19 cellular contexts compared by ENCODE assay signal in the genomic region with DNA sequence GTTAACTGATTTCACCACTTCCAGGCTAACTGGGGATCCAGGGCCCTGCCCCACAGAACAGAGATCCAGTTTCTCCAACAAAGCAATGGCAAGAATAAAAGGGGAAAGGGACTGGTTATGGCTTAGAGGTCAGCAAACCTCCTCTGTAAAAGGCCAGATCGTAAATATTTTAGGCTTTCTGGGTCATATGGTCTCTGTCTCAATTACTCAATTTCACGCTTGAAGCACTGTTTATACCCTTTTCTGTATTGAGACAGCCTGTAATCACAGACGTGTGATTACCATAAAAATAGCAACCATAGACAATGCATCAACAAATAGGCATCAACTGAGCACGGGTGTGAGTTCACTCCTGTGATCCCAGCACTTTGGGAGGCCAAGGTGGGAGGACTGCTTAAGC. TPM values are rescaled to one million over a fixed set of nuclear protein-coding genes. Genes with fewer than 3 reads are reported as not detected.
DNase-seq lines count a peak whose midpoint lies in the region; ATAC-seq and TF ChIP-seq lines count a peak whose summit lies in the region.
"Had no signal": no experiment of that assay in that cellular context is flagged by ENCODE, and none has a peak within 500 bp of the region (broad histone marks: within the 10 kb centered on the region; RNA-seq: fewer than 3 reads in every experiment).

No MANE protein-coding gene starts in this region.

- peaks cover 18% of the 10 kb centered on the region for H3F3A ChIP-seq in PC-9 (ENCODE audit: insufficient read depth, low read depth)

- DNase-seq in HL-60 (ENCODE audit: low read depth in 1 of 2, low spot score in 1 of 2) (no peak), WTC11 (ENCODE audit: low spot score) (no peak), foreskin melanocyte (peak; percentile 75), PC-9 (no peak), osteocyte (ENCODE audit: extremely low spot score, unreplicated experiment) (no peak)
- no peak for DNase-seq in activated naive CD4-positive, alpha-beta T cell treated with anti-CD3 and anti-CD28 coated beads, Interleukin-2, amount 50 U/mL, for 16 hours
- DNase-seq: AML-193; Calu3; CD8-positive, alpha-beta T cell; DMS53; GM23248 had no signal

- ATAC-seq in WTC11 (no peak), HG02870 (IDR thresholded peaks at IDR 0.05; ENCODE audit: unreplicated experiment) (no peak)
- ATAC-seq: A549; CD8-positive, alpha-beta T cell; HepG2 had no signal

- POLR2A ChIA-PET in WTC11 (lab: Charles Lee) (no interaction called here), PC-9 (lab: Charles Lee; ENCODE audit: unreplicated experiment) (no interaction called here)

- peaks cover 0 to 12% (median 0%) of the 10 kb centered on the region in 11 experiments; a peak in 3 of 22 replicates for H4K20me1 ChIP-seq in BLaER1 treated with 17β-estradiol and CSF1 and Interleukin-3, amounts not matched to agents 10 nM and 100 nM
- no peaks in the 10 kb centered on the region for H4K20me1 ChIP-seq in PC-9 (ENCODE audit: insufficient read depth)

- H3K4me3 ChIP-seq in BLaER1 treated with 17β-estradiol and CSF1 and Interleukin-3, amounts not matched to agents 10 nM and 100 nM: no peak overlapping the region
- H3K4me3 ChIP-seq in HL-60 (replicated peaks; ENCODE audit: insufficient read depth, low read length) (no peak overlapping the region), PC-9 (no peak overlapping the region)
- H3K4me3 ChIP-seq: A549, GM23248, HAP-1 had no signal

- H3K9me3 ChIP-seq in BLaER1 treated with 17β-estradiol and CSF1 and Interleukin-3, amounts not matched to agents 10 nM and 100 nM (replicated peaks in 1 of 11): peaks cover 0 to 6% (median 3%) of the 10 kb centered on the region in 11 experiments; a peak in 12 of 22 replicates
- no peaks in the 10 kb centered on the region for H3K9me3 ChIP-seq in PC-9 (ENCODE audit: insufficient read depth, low read depth)
- H3K9me3 ChIP-seq: A549, HAP-1 had no signal

- CTCF ChIA-PET in WTC11 (lab: Charles Lee): no interaction called here
- CTCF ChIA-PET in PC-9 (lab: Charles Lee): no interaction called here

- H3K36me3 Mint-ChIP-seq in WTC11 (peaks cover 9% of the 10 kb centered on the region), osteocyte (ENCODE audit: unreplicated experiment) (no peaks in the 10 kb centered on the region)

- no peak overlapping the region for H3K4me3 Mint-ChIP-seq in WTC11
- no peak overlapping the region for H3K4me3 Mint-ChIP-seq in osteocyte (ENCODE audit: unreplicated experiment)
- H3K4me3 Mint-ChIP-seq: CD8-positive, alpha-beta T cell; IgD-negative memory B cell had no signal

- intact Hi-C loops in PC-9 (cut with micrococcal nuclease; ENCODE audit: unreplicated experiment): no loop called here

- no TSS peak for BruUV-seq in PC-9 (replicated peaks; lab: Mats Ljungman, UMichigan)

- H3K27ac Mint-ChIP-seq in WTC11: peak overlapping the region; percentile 68; the same call in 1 of the 2 replicates
- no peak overlapping the region for H3K27ac Mint-ChIP-seq in osteocyte (ENCODE audit: unreplicated experiment)
- H3K27ac Mint-ChIP-seq: CD8-positive, alpha-beta T cell; IgD-negative memory B cell had no signal

- H3K27me3 Mint-ChIP-seq in WTC11 (ENCODE audit: low read depth) (no peaks in the 10 kb centered on the region), osteocyte (ENCODE audit: unreplicated experiment) (no peaks in the 10 kb centered on the region)
- H3K27me3 Mint-ChIP-seq: IgD-negative memory B cell had no signal

- TF ChIP-seq CTCF in HL-60 (IDR thresholded peaks at IDR 0.05; ENCODE audit: insufficient read depth, low read length) (no peak), WTC11 (IDR thresholded peaks at IDR 0.05) (no peak), PC-9 (conservative IDR thresholded peaks at IDR 0.05) (no peak), osteocyte (IDR thresholded peaks at IDR 0.05) (no peak)

- peaks cover 6 to 99% (median 94%) of the 10 kb centered on the region in 11 experiments for H3K36me3 ChIP-seq in BLaER1 treated with 17β-estradiol and CSF1 and Interleukin-3, amounts not matched to agents 10 nM and 100 nM
- peaks cover 19% of the 10 kb centered on the region for H3K36me3 ChIP-seq in PC-9 (ENCODE audit: low read depth)

- H3K9me2 ChIP-seq in PC-9 (ENCODE audit: insufficient read depth): no peaks in the 10 kb centered on the region

- H3K4me2 ChIP-seq in BLaER1 treated with 17β-estradiol and CSF1 and Interleukin-3, amounts not matched to agents 10 nM and 100 nM: peak overlapping the region in 4 of 11 experiments; percentile 23 to 89 (median 53); a peak in 7 of 22 replicates
- H3K4me2 ChIP-seq in PC-9: no peak overlapping the region
- H3K4me2 ChIP-seq: A549 had no signal

- H3K4me1 Mint-ChIP-seq in WTC11: no peaks in the 10 kb centered on the region
- no peaks in the 10 kb centered on the region for H3K4me1 Mint-ChIP-seq in osteocyte (ENCODE audit: unreplicated experiment)

- H3K9ac ChIP-seq in BLaER1 treated with 17β-estradiol and CSF1 and Interleukin-3, amounts not matched to agents 10 nM and 100 nM: peak overlapping the region in 3 of 11 experiments; percentile 4 to 57 (median 40); a peak in 4 of 22 replicates
- H3K9ac ChIP-seq: GM23248 had no signal

- H3K4me1 ChIP-seq in BLaER1 treated with 17β-estradiol and CSF1 and Interleukin-3, amounts not matched to agents 10 nM and 100 nM: peaks cover under 1 to 85% (median 25%) of the 10 kb centered on the region in 10 experiments; a peak in 19 of 20 replicates
- H3K4me1 ChIP-seq in PC-9 (replicated peaks; ENCODE audit: insufficient read depth): peaks cover 4% of the 10 kb centered on the region; the same call in 1 of the 2 replicates

- H3K79me2 ChIP-seq in PC-9 (ENCODE audit: low read depth): no peaks in the 10 kb centered on the region

- no peaks in the 10 kb centered on the region for H3K27me3 ChIP-seq in BLaER1 treated with 17β-estradiol and CSF1 and Interleukin-3, amounts not matched to agents 10 nM and 100 nM
- no peaks in the 10 kb centered on the region for H3K27me3 ChIP-seq in HL-60 (ENCODE audit: insufficient read depth, poor library complexity, severe bottlenecking)
- H3K27me3 ChIP-seq in PC-9 (ENCODE audit: insufficient read depth, low read depth): no peaks in the 10 kb centered on the region

- no peak overlapping the region for H2AFZ ChIP-seq in PC-9
- H2AFZ ChIP-seq: GM23248 had no signal

- H3K9me3 Mint-ChIP-seq in WTC11: no peaks in the 10 kb centered on the region
- no peaks in the 10 kb centered on the region for H3K9me3 Mint-ChIP-seq in osteocyte (ENCODE audit: unreplicated experiment)
- H3K9me3 Mint-ChIP-seq: CD8-positive, alpha-beta T cell; IgD-negative memory B cell had no signal

- peak overlapping the region in 8 of 11 experiments; percentile 25 to 99 (median 42); a peak in 11 of 22 replicates for H3K27ac ChIP-seq in BLaER1 treated with 17β-estradiol and CSF1 and Interleukin-3, amounts not matched to agents 10 nM and 100 nM
- 0 out of 2 replicates have a peak overlapping the region, but pooled peaks have one; percentile 8 for H3K27ac ChIP-seq in HL-60 (replicated peaks)
- H3K27ac ChIP-seq in PC-9: no peak overlapping the region
- H3K27ac ChIP-seq: 22Rv1, A549, GM23248 had no signal

TF ChIP-seq in WTC11, 78 proteins besides CTCF, POLR2A, EP300 and RAD21 (continues in another document):
- TF ChIP-seq, protein P1, sequence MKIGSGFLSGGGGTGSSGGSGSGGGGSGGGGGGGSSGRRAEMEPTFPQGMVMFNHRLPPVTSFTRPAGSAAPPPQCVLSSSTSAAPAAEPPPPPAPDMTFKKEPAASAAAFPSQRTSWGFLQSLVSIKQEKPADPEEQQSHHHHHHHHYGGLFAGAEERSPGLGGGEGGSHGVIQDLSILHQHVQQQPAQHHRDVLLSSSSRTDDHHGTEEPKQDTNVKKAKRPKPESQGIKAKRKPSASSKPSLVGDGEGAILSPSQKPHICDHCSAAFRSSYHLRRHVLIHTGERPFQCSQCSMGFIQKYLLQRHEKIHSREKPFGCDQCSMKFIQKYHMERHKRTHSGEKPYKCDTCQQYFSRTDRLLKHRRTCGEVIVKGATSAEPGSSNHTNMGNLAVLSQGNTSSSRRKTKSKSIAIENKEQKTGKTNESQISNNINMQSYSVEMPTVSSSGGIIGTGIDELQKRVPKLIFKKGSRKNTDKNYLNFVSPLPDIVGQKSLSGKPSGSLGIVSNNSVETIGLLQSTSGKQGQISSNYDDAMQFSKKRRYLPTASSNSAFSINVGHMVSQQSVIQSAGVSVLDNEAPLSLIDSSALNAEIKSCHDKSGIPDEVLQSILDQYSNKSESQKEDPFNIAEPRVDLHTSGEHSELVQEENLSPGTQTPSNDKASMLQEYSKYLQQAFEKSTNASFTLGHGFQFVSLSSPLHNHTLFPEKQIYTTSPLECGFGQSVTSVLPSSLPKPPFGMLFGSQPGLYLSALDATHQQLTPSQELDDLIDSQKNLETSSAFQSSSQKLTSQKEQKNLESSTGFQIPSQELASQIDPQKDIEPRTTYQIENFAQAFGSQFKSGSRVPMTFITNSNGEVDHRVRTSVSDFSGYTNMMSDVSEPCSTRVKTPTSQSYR (CRISPR knock-in tag; IDR thresholded peaks at IDR 0.05): no peak
- TF ChIP-seq, protein P2, sequence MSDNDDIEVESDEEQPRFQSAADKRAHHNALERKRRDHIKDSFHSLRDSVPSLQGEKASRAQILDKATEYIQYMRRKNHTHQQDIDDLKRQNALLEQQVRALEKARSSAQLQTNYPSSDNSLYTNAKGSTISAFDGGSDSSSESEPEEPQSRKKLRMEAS (CRISPR knock-in tag; IDR thresholded peaks at IDR 0.05): no peak

RNA-seq across cellular contexts. Expression of a gene that starts 9.4 kb away (rescaled TPM):
- total RNA-seq in WTC11 (2021) (18.9 to 27.8 TPM (median 27.0 TPM) in 3 replicates), PC-9 (2021) (35.0 and 36.5 TPM in 2 replicates), osteocyte (2.6 and 4.3 TPM in 2 replicates)

RNA-seq across cellular contexts. Expression of a gene that starts 16.0 kb away (rescaled TPM):
- total RNA-seq in WTC11 (2021) (69.9 to 78.3 TPM (median 76.0 TPM) in 3 replicates), PC-9 (2021) (80.3 and 90.6 TPM in 2 replicates), osteocyte (57.4 and 64.1 TPM in 2 replicates)

RNA-seq across cellular contexts. Expression of a gene that starts 16.2 kb away (rescaled TPM):
- total RNA-seq in WTC11 (2021) (5.5 to 8.5 TPM (median 6.8 TPM) in 3 replicates), PC-9 (2021) (9.4 and 13.7 TPM in 2 replicates), osteocyte (22.4 and 28.1 TPM in 2 replicates)

RNA-seq across cellular contexts. Expression of a gene that starts 25.1 kb away (rescaled TPM):
- total RNA-seq in WTC11 (2021) (7.5 to 9.6 TPM (median 8.4 TPM) in 3 replicates), PC-9 (2021) (25.2 and 30.4 TPM in 2 replicates), osteocyte (51.9 and 55.8 TPM in 2 replicates)

RNA-seq across cellular contexts. Expression of a gene that starts 34.1 kb away (rescaled TPM):
- total RNA-seq in WTC11 (2021) (0.30 TPM in 1 of 3 replicates, not detected in the others), PC-9 (2021) (not detected in 2 replicates), osteocyte (not detected in 2 replicates)
- total RNA-seq: Calu3; CD8-positive, alpha-beta T cell; GM23248; H4; HepG2 had no signal
